9 cellular contexts compared by ENCODE assay signal in genomic region chr2:72144412-72144745, GRCh38. TPM values are rescaled to one million over a fixed set of nuclear protein-coding genes. Genes with fewer than 3 reads are reported as not detected.
DNase-seq lines count a peak whose midpoint lies in the region; ATAC-seq and TF ChIP-seq lines count a peak whose summit lies in the region.
"Had no signal": no experiment of that assay in that cellular context is flagged by ENCODE, and none has a peak within 500 bp of the region (broad histone marks: within the 10 kb centered on the region; RNA-seq: fewer than 3 reads in every experiment).

No MANE protein-coding gene starts in this region.

- WGBS in testis, 2 donors, result 2 to 5% methylated on average over 11 to 25 of the region's 27 CpGs

- H3K27ac ChIP-seq in KMS-11, result no peak overlapping the region
- peak overlapping the region in 1 of 2 donors; percentile 78 for H3K27ac ChIP-seq in testis

- no peaks in the 10 kb centered on the region for H4K20me1 ChIP-seq in KMS-11 (ENCODE audit: insufficient read depth)

- peaks cover 5% of the 10 kb centered on the region for H3K9me3 Mint-ChIP-seq in memory B cell
- H3K9me3 Mint-ChIP-seq in endothelial cell (ENCODE audit: unreplicated experiment), result peaks cover 5% of the 10 kb centered on the region

- H3K4me2 ChIP-seq in KMS-11, result peak overlapping the region; percentile 96

- no peaks in the 10 kb centered on the region for H3K9me3 ChIP-seq in testis

- H3K4me1 ChIP-seq in KMS-11 (ENCODE audit: low read depth, poor library complexity, severe bottlenecking), result peaks cover 13% of the 10 kb centered on the region
- H3K4me1 ChIP-seq in testis, result peaks cover 49% of the 10 kb centered on the region

- intact Hi-C loops in testis (cut with DNase I; ENCODE audit: low total_unique reads), result no loop called here

- H3K27me3 ChIP-seq in KMS-11 (ENCODE audit: insufficient read depth, low read depth) (peaks cover 42% of the 10 kb centered on the region), testis (no peaks in the 10 kb centered on the region)

- no peak for DNase-seq in choroid plexus epithelial cell (ENCODE audit: low read depth)
- no peak for DNase-seq in memory B cell (ENCODE audit: low spot score in 2 of 2)
- DNase-seq in testis, result no peak
- no peak for DNase-seq in endothelial cell (ENCODE audit: low spot score)
- no peak for DNase-seq in KBM-7
- DNase-seq: activated effector memory CD4-positive, alpha-beta T cell treated with Interleukin-2 at 50 U/mL for 16 hours; SIG-M5 had no signal

- TF ChIP-seq CTCF in KMS-11 (conservative IDR thresholded peaks at IDR 0.05; ENCODE audit: low read depth, low read length) (no peak), choroid plexus epithelial cell (conservative IDR thresholded peaks at IDR 0.05; ENCODE audit: low read depth, low read length) (no peak), testis (IDR thresholded peaks at IDR 0.05) (no peak), endothelial cell (IDR thresholded peaks at IDR 0.05; ENCODE audit: unreplicated experiment) (no peak)

- peaks cover 19% of the 10 kb centered on the region for H3K4me1 Mint-ChIP-seq in memory B cell
- peaks cover 29% of the 10 kb centered on the region for H3K4me1 Mint-ChIP-seq in endothelial cell (ENCODE audit: unreplicated experiment)

- H3K36me3 Mint-ChIP-seq in memory B cell (peaks cover 7% of the 10 kb centered on the region), endothelial cell (ENCODE audit: low read depth, unreplicated experiment) (peaks cover 3% of the 10 kb centered on the region)

- in situ Hi-C loops in KBM-7 (cut with MboI; ENCODE audit: low pct_unique_long_range_greater_than_20kb, low sequenced_read_pairs), result loop anchor here (25.0 kb wide), 1 partner anchor 607 kb away; no protein-coding TSS in a partner anchor

- H3K36me3 ChIP-seq in KMS-11 (ENCODE audit: insufficient read depth) (no peaks in the 10 kb centered on the region), testis (ENCODE audit: low read depth, missing control alignments) (no peaks in the 10 kb centered on the region)

- no peak for TF ChIP-seq POLR2A in testis (IDR thresholded peaks at IDR 0.05)

- H3K4me3 Mint-ChIP-seq in memory B cell (peak overlapping the region; percentile 21), endothelial cell (ENCODE audit: unreplicated experiment) (no peak overlapping the region)

- peak overlapping the region; percentile 94 for H2AFZ ChIP-seq in KMS-11 (ENCODE audit: low read depth)

- H3K9ac ChIP-seq in KMS-11, result no peak overlapping the region

- peaks cover 25% of the 10 kb centered on the region for H3K27me3 Mint-ChIP-seq in memory B cell
- peaks cover 39% of the 10 kb centered on the region for H3K27me3 Mint-ChIP-seq in endothelial cell (ENCODE audit: unreplicated experiment)

- ATAC-seq in memory B cell (ENCODE audit: low read depth) (no peak), HG03342 (IDR thresholded peaks at IDR 0.05; ENCODE audit: unreplicated experiment) (no peak)

- no peaks in the 10 kb centered on the region for H3K79me2 ChIP-seq in KMS-11 (ENCODE audit: insufficient read depth, low read depth)

- no peak overlapping the region for H3K4me3 ChIP-seq in KMS-11 (IDR thresholded peaks at IDR 0.05; ENCODE audit: insufficient read depth, low read depth, low read length)
- peak overlapping the region; percentile 49 for H3K4me3 ChIP-seq in choroid plexus epithelial cell (ENCODE audit: low read depth, low read length)
- H3K4me3 ChIP-seq in testis, result peak overlapping the region; percentile 62 to 75

- H3K27ac Mint-ChIP-seq in memory B cell, result no peak overlapping the region
- H3K27ac Mint-ChIP-seq in endothelial cell (ENCODE audit: unreplicated experiment), result no peak overlapping the region

RNA-seq across cellular contexts. Expression of gene CYP26B1, which starts 3.3 kb away (rescaled TPM):
- total RNA-seq in testis (10 to 100 TPM; 42.1 to 86.2 TPM), endothelial cell (ENCODE audit: unreplicated experiment) (1.2 TPM)
- 31.6 TPM for polyA plus RNA-seq in testis (ENCODE audit: insufficient read depth, low read depth, low replicate concordance)

Comparison
In these comparisons a context has a peak if more than half of its experiments do, and no peak if none do; other contexts are left out.
1. RNA of gene CYP26B1, which starts 3.3 kb away (total RNA-seq): 42.1 to 86.2 TPM in testis; 1.2 TPM in endothelial cell (single experiment); every median in the first group is over 10 times any median in the second.